ENCODE assay signal across 1 cellular context in the genomic region with DNA sequence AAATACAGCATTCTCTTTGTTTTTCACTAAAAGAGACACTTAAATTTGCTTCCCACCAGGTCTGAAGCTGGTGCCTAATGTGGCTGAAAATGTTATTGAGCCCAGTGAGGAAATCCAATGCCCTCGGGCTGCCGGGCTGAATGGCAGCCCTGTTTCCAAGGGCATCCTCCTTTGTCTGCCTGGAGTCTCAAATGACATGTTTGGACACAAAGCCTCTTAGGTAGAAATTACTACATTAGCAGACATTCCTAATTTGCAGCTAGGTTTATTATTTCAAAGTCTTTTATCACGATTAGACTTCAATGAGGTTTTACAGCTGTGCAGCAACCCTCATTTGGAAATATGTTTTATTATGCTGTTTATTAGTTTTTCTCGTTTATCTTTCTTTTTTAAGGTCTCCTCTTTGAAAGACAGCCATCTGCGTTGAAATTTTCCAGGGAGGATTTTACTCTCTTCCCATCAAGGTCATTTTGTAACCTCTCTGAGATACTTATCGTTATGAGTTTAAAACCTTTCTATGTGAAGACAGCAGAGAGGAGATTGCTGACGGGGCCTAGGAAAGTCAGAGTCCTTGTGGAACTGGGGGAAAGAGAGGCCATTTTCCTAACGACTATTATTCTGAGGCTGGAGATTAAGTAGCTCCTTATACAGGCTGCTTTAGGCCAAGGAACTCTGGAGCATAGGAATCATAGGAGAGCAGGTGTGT.
A peak's percentile ranks its signal among the peaks of the same experiment; 100 is the strongest.
TF ChIP-seq lines count a peak whose summit lies in the region.

No MANE protein-coding gene starts in this region.

TF ChIP-seq in HEK293, 187 proteins besides CTCF, POLR2A, EP300 and RAD21 (continued from another document and continues in another):
- TF ChIP-seq, protein P1, sequence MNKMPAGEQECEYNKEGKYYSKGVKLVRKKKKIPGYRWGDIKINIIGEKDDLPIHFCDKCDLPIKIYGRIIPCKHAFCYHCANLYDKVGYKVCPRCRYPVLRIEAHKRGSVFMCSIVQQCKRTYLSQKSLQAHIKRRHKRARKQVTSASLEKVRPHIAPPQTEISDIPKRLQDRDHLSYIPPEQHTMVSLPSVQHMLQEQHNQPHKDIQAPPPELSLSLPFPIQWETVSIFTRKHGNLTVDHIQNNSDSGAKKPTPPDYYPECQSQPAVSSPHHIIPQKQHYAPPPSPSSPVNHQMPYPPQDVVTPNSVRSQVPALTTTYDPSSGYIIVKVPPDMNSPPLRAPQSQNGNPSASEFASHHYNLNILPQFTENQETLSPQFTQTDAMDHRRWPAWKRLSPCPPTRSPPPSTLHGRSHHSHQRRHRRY (tag by site-specific recombination; IDR thresholded peaks at IDR 0.05): no peak
- peak; percentile 94 for TF ChIP-seq PRDM6 (tag by site-specific recombination; IDR thresholded peaks at IDR 0.05)
- TF ChIP-seq KLF10 (tag by site-specific recombination; IDR thresholded peaks at IDR 0.05): no peak
- no peak for TF ChIP-seq ZNF266 (tag by site-specific recombination; IDR thresholded peaks at IDR 0.05; ENCODE audit: low read depth)
- TF ChIP-seq ZNF169 (tag by site-specific recombination; IDR thresholded peaks at IDR 0.05): no peak
- no peak for TF ChIP-seq ZNF488 (tag by site-specific recombination; IDR thresholded peaks at IDR 0.05)
- no peak for TF ChIP-seq ZNF184 (tag by site-specific recombination; IDR thresholded peaks at IDR 0.05)
- TF ChIP-seq ZNF140 (tag by site-specific recombination; IDR thresholded peaks at IDR 0.05): no peak
- no peak for TF ChIP-seq INSM2 (tag by site-specific recombination; IDR thresholded peaks at IDR 0.05)
- TF ChIP-seq ZNF2 (tag by site-specific recombination; IDR thresholded peaks at IDR 0.05): no peak
- TF ChIP-seq ZNF214 (tag by site-specific recombination; IDR thresholded peaks at IDR 0.05; ENCODE audit: borderline replicate concordance): no peak
- TF ChIP-seq ZNF26 (tag by site-specific recombination; IDR thresholded peaks at IDR 0.05): no peak
- no peak for TF ChIP-seq ZNF10 (tag by site-specific recombination; IDR thresholded peaks at IDR 0.05)
- no peak for TF ChIP-seq BCL11A (tag by site-specific recombination; IDR thresholded peaks at IDR 0.05; ENCODE audit: low read depth)
- no peak for TF ChIP-seq EGR2 (tag by site-specific recombination; IDR thresholded peaks at IDR 0.05; ENCODE audit: low read depth)
- TF ChIP-seq ZNF558 (tag by site-specific recombination; IDR thresholded peaks at IDR 0.05): no peak
- TF ChIP-seq ZEB2 (tag by site-specific recombination; IDR thresholded peaks at IDR 0.05): no peak
- TF ChIP-seq, protein P2, sequence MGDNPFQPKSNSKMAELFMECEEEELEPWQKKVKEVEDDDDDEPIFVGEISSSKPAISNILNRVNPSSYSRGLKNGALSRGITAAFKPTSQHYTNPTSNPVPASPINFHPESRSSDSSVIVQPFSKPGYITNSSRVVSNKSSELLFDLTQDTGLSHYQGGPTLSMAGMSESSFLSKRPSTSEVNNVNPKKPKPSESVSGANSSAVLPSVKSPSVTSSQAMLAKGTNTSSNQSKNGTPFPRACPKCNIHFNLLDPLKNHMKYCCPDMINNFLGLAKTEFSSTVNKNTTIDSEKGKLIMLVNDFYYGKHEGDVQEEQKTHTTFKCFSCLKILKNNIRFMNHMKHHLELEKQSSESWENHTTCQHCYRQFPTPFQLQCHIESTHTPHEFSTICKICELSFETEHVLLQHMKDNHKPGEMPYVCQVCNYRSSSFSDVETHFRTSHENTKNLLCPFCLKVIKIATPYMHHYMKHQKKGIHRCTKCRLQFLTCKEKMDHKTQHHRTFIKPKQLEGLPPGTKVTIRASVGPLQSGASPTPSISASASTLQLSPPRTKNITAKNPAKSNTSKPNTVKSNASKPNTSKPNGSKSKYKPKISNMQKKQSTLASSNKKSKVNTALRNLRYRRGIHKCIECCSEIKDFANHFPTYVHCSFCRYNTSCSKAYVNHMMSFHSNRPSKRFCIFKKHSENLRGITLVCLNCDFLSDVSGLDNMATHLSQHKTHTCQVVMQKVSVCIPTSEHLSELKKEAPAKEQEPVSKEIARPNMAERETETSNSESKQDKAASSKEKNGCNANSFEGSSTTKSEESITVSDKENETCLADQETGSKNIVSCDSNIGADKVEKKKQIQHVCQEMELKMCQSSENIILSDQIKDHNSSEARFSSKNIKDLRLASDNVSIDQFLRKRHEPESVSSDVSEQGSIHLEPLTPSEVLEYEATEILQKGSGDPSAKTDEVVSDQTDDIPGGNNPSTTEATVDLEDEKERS (tag by site-specific recombination; IDR thresholded peaks at IDR 0.05): no peak
- TF ChIP-seq, protein P3, sequence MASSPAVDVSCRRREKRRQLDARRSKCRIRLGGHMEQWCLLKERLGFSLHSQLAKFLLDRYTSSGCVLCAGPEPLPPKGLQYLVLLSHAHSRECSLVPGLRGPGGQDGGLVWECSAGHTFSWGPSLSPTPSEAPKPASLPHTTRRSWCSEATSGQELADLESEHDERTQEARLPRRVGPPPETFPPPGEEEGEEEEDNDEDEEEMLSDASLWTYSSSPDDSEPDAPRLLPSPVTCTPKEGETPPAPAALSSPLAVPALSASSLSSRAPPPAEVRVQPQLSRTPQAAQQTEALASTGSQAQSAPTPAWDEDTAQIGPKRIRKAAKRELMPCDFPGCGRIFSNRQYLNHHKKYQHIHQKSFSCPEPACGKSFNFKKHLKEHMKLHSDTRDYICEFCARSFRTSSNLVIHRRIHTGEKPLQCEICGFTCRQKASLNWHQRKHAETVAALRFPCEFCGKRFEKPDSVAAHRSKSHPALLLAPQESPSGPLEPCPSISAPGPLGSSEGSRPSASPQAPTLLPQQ (tag by site-specific recombination; IDR thresholded peaks at IDR 0.05): 0 out of 2 replicates have a peak, but pooled peaks have one; percentile 23
- no peak for TF ChIP-seq ZFP3 (tag by site-specific recombination; IDR thresholded peaks at IDR 0.05; ENCODE audit: low read depth)
- no peak for TF ChIP-seq ZNF24 (tag by site-specific recombination; IDR thresholded peaks at IDR 0.05)
- TF ChIP-seq, protein P4, sequence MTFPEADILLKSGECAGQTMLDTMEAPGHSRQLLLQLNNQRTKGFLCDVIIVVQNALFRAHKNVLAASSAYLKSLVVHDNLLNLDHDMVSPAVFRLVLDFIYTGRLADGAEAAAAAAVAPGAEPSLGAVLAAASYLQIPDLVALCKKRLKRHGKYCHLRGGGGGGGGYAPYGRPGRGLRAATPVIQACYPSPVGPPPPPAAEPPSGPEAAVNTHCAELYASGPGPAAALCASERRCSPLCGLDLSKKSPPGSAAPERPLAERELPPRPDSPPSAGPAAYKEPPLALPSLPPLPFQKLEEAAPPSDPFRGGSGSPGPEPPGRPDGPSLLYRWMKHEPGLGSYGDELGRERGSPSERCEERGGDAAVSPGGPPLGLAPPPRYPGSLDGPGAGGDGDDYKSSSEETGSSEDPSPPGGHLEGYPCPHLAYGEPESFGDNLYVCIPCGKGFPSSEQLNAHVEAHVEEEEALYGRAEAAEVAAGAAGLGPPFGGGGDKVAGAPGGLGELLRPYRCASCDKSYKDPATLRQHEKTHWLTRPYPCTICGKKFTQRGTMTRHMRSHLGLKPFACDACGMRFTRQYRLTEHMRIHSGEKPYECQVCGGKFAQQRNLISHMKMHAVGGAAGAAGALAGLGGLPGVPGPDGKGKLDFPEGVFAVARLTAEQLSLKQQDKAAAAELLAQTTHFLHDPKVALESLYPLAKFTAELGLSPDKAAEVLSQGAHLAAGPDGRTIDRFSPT (tag by site-specific recombination; IDR thresholded peaks at IDR 0.05): no peak
- TF ChIP-seq ZBTB8A (tag by site-specific recombination; IDR thresholded peaks at IDR 0.05): peak; percentile 89
- TF ChIP-seq ZNF335 (tag by site-specific recombination; conservative IDR thresholded peaks at IDR 0.05): peak; percentile 34; the same call in 1 of the 2 replicates
- TF ChIP-seq ZNF791 (tag by site-specific recombination; IDR thresholded peaks at IDR 0.05): no peak
- no peak for TF ChIP-seq ZNF658 (tag by site-specific recombination; IDR thresholded peaks at IDR 0.05)
- TF ChIP-seq ZNF701 (tag by site-specific recombination; IDR thresholded peaks at IDR 0.05): no peak
- TF ChIP-seq ZNF513 (tag by site-specific recombination; IDR thresholded peaks at IDR 0.05): no peak
- TF ChIP-seq SP7 (tag by site-specific recombination; IDR thresholded peaks at IDR 0.05): peak; percentile 81
- no peak for TF ChIP-seq ZSCAN23 (tag by site-specific recombination; IDR thresholded peaks at IDR 0.05)
- TF ChIP-seq ZNF354C (tag by site-specific recombination; IDR thresholded peaks at IDR 0.05; ENCODE audit: borderline replicate concordance, low read depth): no peak
- TF ChIP-seq ZNF510 (tag by site-specific recombination; IDR thresholded peaks at IDR 0.05; ENCODE audit: insufficient replicate concordance): no peak
- no peak for TF ChIP-seq MEIS1 (CRISPR knock-in tag; IDR thresholded peaks at IDR 0.05; ENCODE audit: borderline replicate concordance)
- no peak for TF ChIP-seq ZNF792 (tag by site-specific recombination; IDR thresholded peaks at IDR 0.05)
- TF ChIP-seq ZNF843 (tag by site-specific recombination; IDR thresholded peaks at IDR 0.05): peak; percentile 78
- TF ChIP-seq TCF7L2 (IDR thresholded peaks at IDR 0.05; ENCODE audit: borderline replicate concordance, low read depth, low read length): peak; percentile 45; the same call in 1 of the 2 replicates
- TF ChIP-seq, protein P5, sequence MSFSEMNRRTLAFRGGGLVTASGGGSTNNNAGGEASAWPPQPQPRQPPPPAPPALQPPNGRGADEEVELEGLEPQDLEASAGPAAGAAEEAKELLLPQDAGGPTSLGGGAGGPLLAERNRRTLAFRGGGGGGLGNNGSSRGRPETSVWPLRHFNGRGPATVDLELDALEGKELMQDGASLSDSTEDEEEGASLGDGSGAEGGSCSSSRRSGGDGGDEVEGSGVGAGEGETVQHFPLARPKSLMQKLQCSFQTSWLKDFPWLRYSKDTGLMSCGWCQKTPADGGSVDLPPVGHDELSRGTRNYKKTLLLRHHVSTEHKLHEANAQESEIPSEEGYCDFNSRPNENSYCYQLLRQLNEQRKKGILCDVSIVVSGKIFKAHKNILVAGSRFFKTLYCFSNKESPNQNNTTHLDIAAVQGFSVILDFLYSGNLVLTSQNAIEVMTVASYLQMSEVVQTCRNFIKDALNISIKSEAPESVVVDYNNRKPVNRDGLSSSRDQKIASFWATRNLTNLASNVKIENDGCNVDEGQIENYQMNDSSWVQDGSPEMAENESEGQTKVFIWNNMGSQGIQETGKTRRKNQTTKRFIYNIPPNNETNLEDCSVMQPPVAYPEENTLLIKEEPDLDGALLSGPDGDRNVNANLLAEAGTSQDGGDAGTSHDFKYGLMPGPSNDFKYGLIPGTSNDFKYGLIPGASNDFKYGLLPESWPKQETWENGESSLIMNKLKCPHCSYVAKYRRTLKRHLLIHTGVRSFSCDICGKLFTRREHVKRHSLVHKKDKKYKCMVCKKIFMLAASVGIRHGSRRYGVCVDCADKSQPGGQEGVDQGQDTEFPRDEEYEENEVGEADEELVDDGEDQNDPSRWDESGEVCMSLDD (tag by site-specific recombination; IDR thresholded peaks at IDR 0.05): no peak
- TF ChIP-seq ZFP41 (tag by site-specific recombination; IDR thresholded peaks at IDR 0.05; ENCODE audit: borderline replicate concordance): no peak
- TF ChIP-seq ZIC2 (tag by site-specific recombination; IDR thresholded peaks at IDR 0.05): no peak
- no peak for TF ChIP-seq ZNF211 (tag by site-specific recombination; IDR thresholded peaks at IDR 0.05; ENCODE audit: low read depth)
